In genomic region chr6:43771210-43771857, GRCh38 we compare ENCODE assay signal across 9 cellular contexts. TPM values are rescaled to one million over a fixed set of nuclear protein-coding genes. Genes with fewer than 3 reads are reported as not detected.
A peak's percentile ranks its signal among the peaks of the same experiment; 100 is the strongest.
DNase-seq lines count a peak whose midpoint lies in the region; ATAC-seq, FAIRE-seq and TF ChIP-seq lines count a peak whose summit lies in the region.
"Had no signal": no experiment of that assay in that cellular context is flagged by ENCODE, and none has a peak within 500 bp of the region (broad histone marks: within the 10 kb centered on the region; RNA-seq: fewer than 3 reads in every experiment).

No MANE protein-coding gene starts in this region.

- ATAC-seq in activated naive CD4-positive, alpha-beta T cell treated with anti-CD3 and anti-CD28 coated beads, Interleukin-2, amount 50 U/mL, for 72 hours, result peak; percentile 26 to 36
- ATAC-seq in Right ventricle myocardium superior (ENCODE audit: poor library complexity) (peak; percentile 12), pancreas (peak; percentile 9 to 39 (median 26)), HG02970 (IDR thresholded peaks at IDR 0.05; ENCODE audit: low FRiP score, unreplicated experiment) (no peak)

- POLR2A ChIA-PET in CD8-positive, alpha-beta memory T cell (lab: Charles Lee), result interaction anchor here (0.8 to 2.5 kb wide), 3 partner anchors 47 to 476 kb away, joined by 4 to 11 read pairs (median 6); partner anchors contain the start of gene HSP90AB1

- peaks cover 9% of the 10 kb centered on the region for H3K4me1 ChIP-seq in CD8-positive, alpha-beta memory T cell (ENCODE audit: insufficient read depth, low read length)
- H3K4me1 ChIP-seq in pancreas, result peaks cover 23 to 26% (median 23%) of the 10 kb centered on the region in 3 donors

- H3K9me3 Mint-ChIP-seq in CD8-positive, alpha-beta memory T cell, result no peaks in the 10 kb centered on the region
- no peaks in the 10 kb centered on the region for H3K9me3 Mint-ChIP-seq in HFFc6
- H3K9me3 Mint-ChIP-seq in activated naive CD4-positive, alpha-beta T cell treated with anti-CD3 and anti-CD28 coated beads, Interleukin-2, amount 50 U/mL, for 72 hours, result no peaks in the 10 kb centered on the region

- peak overlapping the region in 1 of 8 donors; percentile 26 for H3K27ac Mint-ChIP-seq in CD8-positive, alpha-beta memory T cell
- H3K27ac Mint-ChIP-seq in HFFc6, result peak overlapping the region; percentile 54
- H3K27ac Mint-ChIP-seq in activated naive CD4-positive, alpha-beta T cell treated with anti-CD3 and anti-CD28 coated beads, Interleukin-2, amount 50 U/mL, for 72 hours, result peak overlapping the region in 1 of 2 donors; percentile 88

- peaks cover 0 to 2% (median 0%) of the 10 kb centered on the region in 3 donors for H3K36me3 Mint-ChIP-seq in CD8-positive, alpha-beta memory T cell
- no peaks in the 10 kb centered on the region for H3K36me3 Mint-ChIP-seq in HFFc6 (ENCODE audit: low read depth)
- H3K36me3 Mint-ChIP-seq in activated naive CD4-positive, alpha-beta T cell treated with anti-CD3 and anti-CD28 coated beads, Interleukin-2, amount 50 U/mL, for 72 hours, result peaks cover 7 to 35% of the 10 kb centered on the region in 2 donors

- H3K27ac ChIP-seq in CD8-positive, alpha-beta memory T cell (ENCODE audit: low read depth, low read length), result peak overlapping the region; percentile 92
- peak overlapping the region; percentile 92 to 100 (median 96) for H3K27ac ChIP-seq in pancreas

- intact Hi-C loops in Right ventricle myocardium superior (cut with DNase I) (loop anchor here (5.0 to 10.0 kb wide), 2 partner anchors 181 to 233 kb away; no protein-coding TSS in a partner anchor), pancreas (cut with DNase I) (loop anchor here in 2 of 3 donors (5.0 kb wide), 2 partner anchors 61 to 66 kb away; no protein-coding TSS in a partner anchor)

- H3K27me3 Mint-ChIP-seq in CD8-positive, alpha-beta memory T cell, result peaks cover 17 to 32% of the 10 kb centered on the region in 2 donors
- peaks cover 5% of the 10 kb centered on the region; the same call in 1 of the 2 replicates for H3K27me3 Mint-ChIP-seq in HFFc6 (ENCODE audit: insufficient read depth)

- H3K27me3 ChIP-seq in CD8-positive, alpha-beta memory T cell (ENCODE audit: insufficient read depth, low read length, poor library complexity, severe bottlenecking), result peaks cover 25% of the 10 kb centered on the region
- no peaks in the 10 kb centered on the region for H3K27me3 ChIP-seq in pancreas

- TF ChIP-seq CTCF in HFFc6 (IDR thresholded peaks at IDR 0.05) (no peak), pancreas (IDR thresholded peaks at IDR 0.05) (no peak)

- H3K4me3 Mint-ChIP-seq in CD8-positive, alpha-beta memory T cell, result peak overlapping the region in 6 of 7 donors; percentile 67 to 95 (median 76)
- peak overlapping the region; percentile 94 for H3K4me3 Mint-ChIP-seq in HFFc6

- H3K9me3 ChIP-seq in CD8-positive, alpha-beta memory T cell (ENCODE audit: low read length), result no peaks in the 10 kb centered on the region
- no peaks in the 10 kb centered on the region for H3K9me3 ChIP-seq in pancreas

- WGBS in pancreas, 2 donors, result 0 to 1% methylated on average over 47 to 66 of the region's 66 CpGs

- FAIRE-seq in pancreas (lab: Jason Lieb, UNC) (no peak), urothelium cell line (lab: Jason Lieb, UNC) (no peak)
- FAIRE-seq: TTC549 had no signal

- H3K4me3 ChIP-seq in CD8-positive, alpha-beta memory T cell (ENCODE audit: low read length), result peak overlapping the region; percentile 71
- peak overlapping the region; percentile 76 to 96 (median 87) for H3K4me3 ChIP-seq in pancreas

- TF ChIP-seq POLR2A in Raji (IDR thresholded peaks at IDR 0.05; ENCODE audit: insufficient read depth, low read depth, low read length), result peak; percentile 54

- H3K36me3 ChIP-seq in CD8-positive, alpha-beta memory T cell (ENCODE audit: insufficient read depth, low read length), result no peaks in the 10 kb centered on the region
- no peaks in the 10 kb centered on the region for H3K36me3 ChIP-seq in pancreas

- H3K4me1 Mint-ChIP-seq in CD8-positive, alpha-beta memory T cell, result peaks cover 14 to 33% (median 15%) of the 10 kb centered on the region in 3 donors
- peaks cover 47% of the 10 kb centered on the region for H3K4me1 Mint-ChIP-seq in HFFc6 (ENCODE audit: low read depth)

- CTCF ChIA-PET in CD8-positive, alpha-beta memory T cell (lab: Charles Lee), result interaction anchor here (1.0 to 4.5 kb wide), 4 partner anchors 47 to 309 kb away, joined by 3 to 72 read pairs (median 48); no protein-coding TSS in a partner anchor

- DNase-seq in CD8-positive, alpha-beta memory T cell, result peak; percentile 31 to 64 (median 37)
- peak; percentile 28 for DNase-seq in HFFc6
- peak; percentile 69 to 72 for DNase-seq in activated naive CD4-positive, alpha-beta T cell treated with anti-CD3 and anti-CD28 coated beads, Interleukin-2, amount 50 U/mL, for 72 hours (ENCODE audit: low spot score in 2 of 2)
- DNase-seq in Right ventricle myocardium superior, result peak; percentile 83
- DNase-seq in pancreas, result peak; percentile 79 to 92 (median 86)
- peak; percentile 75 for DNase-seq in urothelium cell line (ENCODE audit: low spot score)

RNA-seq across cellular contexts. Expression of gene VEGFA, which starts 1.3 kb away (rescaled TPM):
- total RNA-seq in CD8-positive, alpha-beta memory T cell, result 10 to 100 TPM; 16.4 to 17.5 TPM
- polyA plus RNA-seq in CD8-positive, alpha-beta memory T cell, result not detected
- total RNA-seq in HFFc6 (2021; fragmentation: NEBNext Ultra II Directional; extraction: Animal tissue kit (Norgen Biotek cat#: 25700)), result 10 to 100 TPM; 26.0 to 37.4 (median 28.3) TPM
- 10 to 100 TPM; 24.1 to 79.2 TPM for total RNA-seq in activated naive CD4-positive, alpha-beta T cell treated with anti-CD3 and anti-CD28 coated beads, Interleukin-2, amount 50 U/mL, for 72 hours
- total RNA-seq in Right ventricle myocardium superior, result 230 TPM
- 100 to 1,000 TPM in 1 of 6 donors, 10 to 100 TPM in 5; 55.2 to 127 (median 90.0) TPM for total RNA-seq in pancreas
- 100 to 1,000 TPM; 158 to 206 TPM for polyA plus RNA-seq in pancreas

Comparison
In these comparisons a context has a peak if more than half of its experiments do, and no peak if none do; other contexts are left out.
1. DNase-seq: peak in every context shown above with its lines; median percentile 86 in pancreas; 83 in Right ventricle myocardium superior; 75 in urothelium cell line; 70 in activated naive CD4-positive, alpha-beta T cell treated with anti-CD3 and anti-CD28 coated beads, Interleukin-2, amount 50 U/mL, for 72 hours; 37 in CD8-positive, alpha-beta memory T cell; 28 in HFFc6.